Comparison of ENCODE assay signal across 9 cellular contexts in the genomic region with DNA sequence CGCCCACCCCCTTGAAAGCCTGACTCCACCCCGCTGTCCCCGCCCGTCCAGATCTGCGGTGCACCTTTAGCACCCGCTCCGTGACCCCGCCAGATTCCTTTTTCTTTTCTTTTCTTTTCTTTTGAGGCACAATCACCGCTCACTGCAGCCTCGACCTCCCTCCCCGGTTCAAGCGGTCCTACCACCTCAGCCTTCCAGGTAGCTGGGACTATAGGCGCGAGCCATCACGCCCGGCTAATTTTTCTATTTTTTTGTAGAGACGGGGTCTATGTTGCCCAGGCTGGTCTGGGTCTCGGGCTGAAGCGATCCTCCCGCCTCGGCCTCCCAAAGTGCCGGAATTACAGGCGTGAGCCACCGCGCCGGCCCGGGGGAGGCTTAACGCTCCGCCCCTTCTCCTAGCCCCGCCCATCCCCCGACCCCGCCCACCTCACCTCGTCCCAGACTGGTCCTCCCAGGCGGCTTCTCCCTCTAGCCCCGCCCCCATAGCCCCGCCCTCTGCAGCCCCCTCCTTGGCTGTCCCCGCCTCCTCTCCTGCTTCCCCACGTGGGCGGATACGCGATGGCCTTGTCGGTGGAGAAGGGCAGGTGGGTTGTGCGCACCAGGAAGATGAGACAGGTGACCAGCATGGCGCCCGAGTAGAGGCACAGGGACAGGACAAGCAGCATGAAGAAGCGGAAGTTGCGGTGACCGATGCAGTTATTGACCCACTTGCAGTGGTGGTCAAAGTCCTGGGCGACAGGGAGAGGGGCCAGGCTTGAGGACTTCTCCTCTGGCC. TPM values are rescaled to one million over a fixed set of nuclear protein-coding genes. Genes with fewer than 3 reads are reported as not detected.
DNase-seq lines count a peak whose midpoint lies in the region; TF ChIP-seq lines count a peak whose summit lies in the region.
"Had no signal": no experiment of that assay in that cellular context is flagged by ENCODE, and none has a peak within 500 bp of the region (broad histone marks: within the 10 kb centered on the region; RNA-seq: fewer than 3 reads in every experiment).

No MANE protein-coding gene starts in this region.

- H3K4me1 Mint-ChIP-seq in mesothelial cell of epicardium = no peaks in the 10 kb centered on the region

- H3K27me3 ChIP-seq in HUES6 (ENCODE audit: control insufficient read depth, insufficient read depth, low read length) (peaks cover 12% of the 10 kb centered on the region), subcutaneous abdominal adipose tissue (ENCODE audit: control insufficient read depth in 5 of 5, insufficient read depth in 4 of 5, low read length in 5 of 5) (peaks cover 0 to 14% (median 3%) of the 10 kb centered on the region in 5 donors)

- H3K9me3 Mint-ChIP-seq in mesothelial cell of epicardium = peaks cover 5% of the 10 kb centered on the region

- H3K36me3 Mint-ChIP-seq in mesothelial cell of epicardium = no peaks in the 10 kb centered on the region

- no peak overlapping the region for H3K27ac ChIP-seq in HUES6 (ENCODE audit: low read depth, low read length)
- H3K27ac ChIP-seq in subcutaneous abdominal adipose tissue (ENCODE audit: low read depth, low read length) = no peak overlapping the region

- peak overlapping the region; percentile 82 for H3K4me3 ChIP-seq in HUES6 (ENCODE audit: low read depth, low read length)
- H3K4me3 ChIP-seq in subcutaneous abdominal adipose tissue (ENCODE audit: low read depth in 1 of 5, low read length in 5 of 5) = peak overlapping the region; percentile 19 to 48 (median 38)

- no peaks in the 10 kb centered on the region for H3K36me3 ChIP-seq in HUES6 (ENCODE audit: control insufficient read depth, insufficient read depth, low read length)
- no peaks in the 10 kb centered on the region for H3K36me3 ChIP-seq in subcutaneous abdominal adipose tissue (ENCODE audit: control insufficient read depth in 5 of 5, insufficient read depth in 5 of 5, low read length in 5 of 5)

- DNase-seq in 8988T = peak; percentile 88
- DNase-seq in activated CD4-positive, alpha-beta T cell treated with anti-CD3 and anti-CD28 coated beads for 1 hour = peak; percentile 35
- DNase-seq in dermis blood vessel endothelial cell = peak; percentile 53
- DNase-seq in mesothelial cell of epicardium (ENCODE audit: low spot score in 2 of 2, unreplicated experiment in 2 of 2) = no peak
- DNase-seq in G401 (ENCODE audit: low spot score) = no peak
- DNase-seq in UCSD-AML1 (lab: John Stamatoyannopoulos, UW; ENCODE audit: unreplicated experiment) = no peak

- H3K9me3 ChIP-seq in HUES6 (ENCODE audit: control insufficient read depth, insufficient read depth, low read depth, low read length) (no peaks in the 10 kb centered on the region), subcutaneous abdominal adipose tissue (ENCODE audit: control insufficient read depth in 5 of 5, low read length in 5 of 5) (peaks cover 0 to 4% (median 0%) of the 10 kb centered on the region in 5 donors)

- H3K9ac ChIP-seq in HUES6 (ENCODE audit: low read length) = no peak overlapping the region
- H3K9ac ChIP-seq in subcutaneous abdominal adipose tissue (ENCODE audit: low read length in 5 of 5) = no peak overlapping the region

- TF ChIP-seq CTCF in mesothelial cell of epicardium (IDR thresholded peaks at IDR 0.05; ENCODE audit: unreplicated experiment) = no peak

- H3K27ac Mint-ChIP-seq in mesothelial cell of epicardium = no peak overlapping the region

- peaks cover 6% of the 10 kb centered on the region; the same call in 1 of the 2 replicates for H3K4me1 ChIP-seq in HUES6 (ENCODE audit: control insufficient read depth, insufficient read depth, low read length)
- H3K4me1 ChIP-seq in subcutaneous abdominal adipose tissue (ENCODE audit: control insufficient read depth in 5 of 5, insufficient read depth in 5 of 5, low read length in 5 of 5) = peaks cover 0 to 14% (median 9%) of the 10 kb centered on the region in 5 donors

- H3K27me3 Mint-ChIP-seq in mesothelial cell of epicardium (ENCODE audit: low read depth) = peaks cover 32% of the 10 kb centered on the region

- peak overlapping the region; percentile 64 for H3K4me3 Mint-ChIP-seq in mesothelial cell of epicardium

- in situ Hi-C loops in G401 (cut with HindIII; ENCODE audit: low sequenced_read_pairs) = no loop called here

RNA-seq across cellular contexts. Expression of a gene that starts 3.2 kb away (rescaled TPM):
- total RNA-seq in dermis blood vessel endothelial cell = not detected in 2 replicates
- 0.31 to 0.34 TPM in 2 of 3 replicates, not detected in the other for total RNA-seq in mesothelial cell of epicardium
- not detected in 2 replicates for total RNA-seq in G401 (2014; rRNA removed; shearing (Covaris generic))
- total RNA-seq: dermis microvascular lymphatic vessel endothelial cell had no signal

RNA-seq across cellular contexts. Expression of a gene that starts 8.3 kb away (rescaled TPM):
- not detected in 2 replicates for total RNA-seq in dermis blood vessel endothelial cell
- 0.57 to 0.80 TPM in 2 of 3 replicates, not detected in the other for total RNA-seq in mesothelial cell of epicardium
- total RNA-seq in G401 (2014; rRNA removed; shearing (Covaris generic)) = not detected in 2 replicates
- total RNA-seq: dermis microvascular lymphatic vessel endothelial cell had no signal

Comparison
In these comparisons a context has a peak if more than half of its experiments do, and no peak if none do; other contexts are left out.
1. DNase-seq: peak in 8988T (single experiment), activated CD4-positive, alpha-beta T cell treated with anti-CD3 and anti-CD28 coated beads for 1 hour (single experiment) and dermis blood vessel endothelial cell (single experiment); none in mesothelial cell of epicardium (0 of 2), G401 (single experiment) and UCSD-AML1 (single experiment).